9 cellular contexts compared by ENCODE assay signal in the genomic region with DNA sequence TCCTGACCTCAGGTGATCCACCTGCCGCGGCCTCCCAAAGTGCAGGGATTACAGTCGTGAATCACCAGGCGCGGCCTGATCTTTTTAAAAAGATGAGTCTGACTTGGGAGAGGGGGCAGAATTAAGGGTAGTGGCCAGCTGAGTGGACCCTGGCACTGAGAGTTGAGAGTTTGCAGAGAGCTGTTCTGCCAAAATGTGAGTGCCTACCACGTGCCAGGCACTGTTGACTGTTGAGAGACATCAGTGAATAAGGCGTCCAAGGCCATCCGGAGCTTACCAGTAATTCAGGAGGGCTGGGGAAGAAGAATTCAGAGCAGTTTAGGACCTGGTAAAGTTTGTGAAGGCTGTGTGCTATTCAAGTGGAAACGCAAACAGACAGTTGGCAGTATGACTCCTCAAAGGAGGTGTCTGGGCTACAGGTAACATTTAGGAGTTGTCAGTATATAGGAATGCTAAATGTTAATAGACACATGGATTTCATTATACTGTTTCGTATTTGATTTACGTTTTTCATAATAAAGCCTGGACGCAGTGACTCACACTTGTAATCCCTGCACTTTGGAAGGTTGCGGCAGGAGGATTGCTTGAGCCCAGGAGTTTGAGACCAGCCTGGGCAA. TPM values are rescaled to one million over a fixed set of nuclear protein-coding genes. Genes with fewer than 3 reads are reported as not detected.
DNase-seq lines count a peak whose midpoint lies in the region; ATAC-seq and TF ChIP-seq lines count a peak whose summit lies in the region.
"Had no signal": no experiment of that assay in that cellular context is flagged by ENCODE, and none has a peak within 500 bp of the region (broad histone marks: within the 10 kb centered on the region; RNA-seq: fewer than 3 reads in every experiment).

No MANE protein-coding gene starts in this region.

- H4K20me1 ChIP-seq in DOHH2 (ENCODE audit: control insufficient read depth, insufficient read depth, low read depth, low read length): peaks cover 7% of the 10 kb centered on the region; the same call in 1 of the 2 replicates

- peak; percentile 85 for ATAC-seq in RWPE2 (ENCODE audit: low read depth)
- no peak for ATAC-seq in GM21717 (IDR thresholded peaks at IDR 0.05; ENCODE audit: unreplicated experiment)
- no peak for ATAC-seq in GM21619 (IDR thresholded peaks at IDR 0.05; ENCODE audit: unreplicated experiment)
- ATAC-seq: mucosa of descending colon had no signal

- 38 to 47% methylated on average over 13 of the region's 13 CpGs for WGBS in esophagus squamous epithelium, 2 donors
- 87 to 98% (median 93%) methylated on average over 13 of the region's 13 CpGs for WGBS in spleen, 5 donors

- no peaks in the 10 kb centered on the region for H3K9me2 ChIP-seq in DOHH2 (replicated peaks; ENCODE audit: control insufficient read depth, low read length)

- H3K4me2 ChIP-seq in DOHH2 (ENCODE audit: low read length): peak overlapping the region; percentile 88

- TF ChIP-seq CTCF in DOHH2 (IDR thresholded peaks at IDR 0.05; ENCODE audit: low read depth, low read length, poor library complexity, severe bottlenecking): no peak
- no peak for TF ChIP-seq CTCF in RWPE2 (IDR thresholded peaks at IDR 0.05; ENCODE audit: poor library complexity, severe bottlenecking)
- no peak for TF ChIP-seq CTCF in esophagus squamous epithelium (IDR thresholded peaks at IDR 0.05)
- TF ChIP-seq CTCF in spleen (IDR thresholded peaks at IDR 0.05 in 8 of 11, conservative IDR thresholded peaks at IDR 0.05 in 3 of 11): no peak

- TF ChIP-seq POLR2A in esophagus squamous epithelium (IDR thresholded peaks at IDR 0.05) (no peak), spleen (IDR thresholded peaks at IDR 0.05) (no peak)

- H3K79me2 ChIP-seq in DOHH2 (ENCODE audit: control insufficient read depth, low read length): peaks cover 55% of the 10 kb centered on the region

- intact Hi-C loops in esophagus squamous epithelium (cut with DNase I) (loop anchor here (10.0 kb wide), 1 partner anchor 81 kb away; a partner anchor contains a TSS), spleen (cut with DNase I; ENCODE audit: low total_unique reads) (loop anchor here (10.0 kb wide), 1 partner anchor 681 kb away; no protein-coding TSS in a partner anchor)

- peaks cover 12% of the 10 kb centered on the region; the same call in 1 of the 2 replicates for H3K36me3 ChIP-seq in DOHH2 (ENCODE audit: control insufficient read depth, low read length)
- H3K36me3 ChIP-seq in RWPE2 (ENCODE audit: low read depth): peaks cover 15% of the 10 kb centered on the region
- H3K36me3 ChIP-seq in esophagus squamous epithelium: peaks cover 0 to 30% (median 0%) of the 10 kb centered on the region in 3 donors
- peaks cover 0 to 39% (median 0%) of the 10 kb centered on the region in 6 donors for H3K36me3 ChIP-seq in spleen

- H3K9me3 ChIP-seq in DOHH2 (ENCODE audit: control insufficient read depth, insufficient read depth, low read length): no peaks in the 10 kb centered on the region
- H3K9me3 ChIP-seq in RWPE2 (ENCODE audit: severe bottlenecking): no peaks in the 10 kb centered on the region
- no peaks in the 10 kb centered on the region for H3K9me3 ChIP-seq in esophagus squamous epithelium
- no peaks in the 10 kb centered on the region for H3K9me3 ChIP-seq in spleen
- H3K9me3 ChIP-seq: mucosa of descending colon had no signal

- H3K27ac ChIP-seq in DOHH2 (ENCODE audit: low read depth, low read length): no peak overlapping the region
- peak overlapping the region; percentile 89 for H3K27ac ChIP-seq in RWPE2 (ENCODE audit: poor library complexity, severe bottlenecking)
- peak overlapping the region; percentile 92 to 99 (median 98) for H3K27ac ChIP-seq in esophagus squamous epithelium
- H3K27ac ChIP-seq in spleen: peak overlapping the region in 3 of 8 donors; percentile 93 to 97 (median 94)

- H3K27me3 ChIP-seq in DOHH2 (ENCODE audit: control insufficient read depth, low read length): no peaks in the 10 kb centered on the region
- H3K27me3 ChIP-seq in RWPE2 (ENCODE audit: insufficient read depth, poor library complexity, severe bottlenecking): no peaks in the 10 kb centered on the region
- no peaks in the 10 kb centered on the region for H3K27me3 ChIP-seq in esophagus squamous epithelium
- H3K27me3 ChIP-seq in spleen (replicated peaks in 1 of 7): no peaks in the 10 kb centered on the region

- H3F3A ChIP-seq in DOHH2 (ENCODE audit: control insufficient read depth, insufficient read depth): peaks cover 9% of the 10 kb centered on the region

- DNase-seq in RWPE2 (ENCODE audit: low spot score) (no peak), esophagus squamous epithelium (lab: John Stamatoyannopoulos, UW) (no peak), occipital lobe (lab: John Stamatoyannopoulos, UW) (peak; percentile 5), NCI-H146 (lab: John Stamatoyannopoulos, UW) (no peak), spleen (no peak)

- H3K4me1 ChIP-seq in DOHH2 (ENCODE audit: control insufficient read depth, low read length): peaks cover 19% of the 10 kb centered on the region
- peaks cover 27% of the 10 kb centered on the region for H3K4me1 ChIP-seq in RWPE2 (ENCODE audit: insufficient read depth, poor library complexity, severe bottlenecking)
- peaks cover 11 to 45% (median 19%) of the 10 kb centered on the region in 3 donors for H3K4me1 ChIP-seq in esophagus squamous epithelium
- peaks cover 10 to 49% (median 28%) of the 10 kb centered on the region in 6 donors for H3K4me1 ChIP-seq in spleen

- H3K4me3 ChIP-seq in DOHH2 (ENCODE audit: low read length) (peak overlapping the region; percentile 93), RWPE2 (ENCODE audit: severe bottlenecking) (peak overlapping the region; percentile 66), esophagus squamous epithelium (peak overlapping the region in 3 of 4 donors; percentile 4 to 91 (median 78)), spleen (peak overlapping the region in 3 of 8 donors; percentile 62 to 91 (median 76))

RNA-seq across cellular contexts. Expression of a gene that starts 1.5 kb away (rescaled TPM):
- 10 to 100 TPM; 11.0 to 55.5 (median 34.6) TPM for total RNA-seq in esophagus squamous epithelium
- 29.3 TPM for total RNA-seq in occipital lobe
- 10 to 100 TPM; 31.8 to 54.1 (median 37.1) TPM for total RNA-seq in spleen
- 10 to 100 TPM; 26.8 to 44.6 (median 29.7) TPM for polyA plus RNA-seq in spleen

RNA-seq across cellular contexts. Expression of a gene that starts 14.2 kb away (rescaled TPM):
- 10 to 100 TPM in 2 of 4 donors, 1 to 10 TPM in 2; 4.3 to 11.8 (median 10.2) TPM for total RNA-seq in esophagus squamous epithelium
- total RNA-seq in occipital lobe: 32.3 TPM
- 10 to 100 TPM in 2 of 7 donors, 1 to 10 TPM in 5; 6.4 to 10.2 (median 8.7) TPM for total RNA-seq in spleen
- polyA plus RNA-seq in spleen: 10 to 100 TPM; 10.2 to 14.1 (median 12.5) TPM
